ENCODE assay signal across 22 cellular contexts in the genomic region with DNA sequence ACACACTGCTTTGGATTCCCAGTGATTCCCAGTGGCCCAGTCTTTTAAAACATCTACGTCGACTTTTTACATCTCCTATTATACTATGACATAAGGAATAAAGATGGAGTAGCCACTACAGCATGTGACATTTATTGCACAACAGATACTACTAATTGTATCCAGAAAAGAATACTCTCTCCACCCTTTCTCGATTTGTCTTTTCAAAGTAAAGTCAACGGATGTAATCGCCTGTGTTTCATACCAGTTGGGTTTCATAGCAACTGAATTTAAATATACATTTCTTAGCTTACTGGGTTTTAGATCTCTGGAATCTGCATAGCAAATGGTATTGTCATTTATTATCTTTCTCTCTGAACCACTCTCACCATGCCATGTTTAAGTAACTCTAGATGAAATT.
DNase-seq lines count a peak whose midpoint lies in the region; ATAC-seq and TF ChIP-seq lines count a peak whose summit lies in the region.
"Had no signal": no experiment of that assay in that cellular context is flagged by ENCODE, and none has a peak within 500 bp of the region (broad histone marks: within the 10 kb centered on the region; RNA-seq: fewer than 3 reads in every experiment).

No MANE protein-coding gene starts in this region.

- H2BK120ac ChIP-seq in IMR-90 (ENCODE audit: low read depth, low read length) (no peak overlapping the region), trophoblast cell (ENCODE audit: insufficient read depth, low read length, poor library complexity) (no peak overlapping the region)

- no peak overlapping the region for H2BK12ac ChIP-seq in trophoblast cell (ENCODE audit: low read length)

- no CpG with 5 or more reads among the region's 5 CpGs for WGBS in IMR-90 (ENCODE audit: extremely low coverage in 2 of 2, insufficient read length in 1 of 2), 2 experiments
- WGBS in trophoblast cell (ENCODE audit: extremely low coverage, insufficient coverage, insufficient read length), result no CpG with 5 or more reads among the region's 5 CpGs

- H2AFZ ChIP-seq in IMR-90 (replicated peaks; ENCODE audit: low read length, poor library complexity) (no peak overlapping the region), trophoblast cell (ENCODE audit: insufficient read depth, low read length, poor library complexity) (no peak overlapping the region)
- H2AFZ ChIP-seq: GM23338 had no signal

- H3K36me3 ChIP-seq in IMR-90 (ENCODE audit: control insufficient read depth, insufficient read depth, low read length) (no peaks in the 10 kb centered on the region), adipocyte (ENCODE audit: control insufficient read depth, insufficient read depth, low read length, severe bottlenecking) (no peaks in the 10 kb centered on the region), trophoblast cell (ENCODE audit: control insufficient read depth in 1 of 2, insufficient read depth in 2 of 2, low read length in 2 of 2) (no peaks in the 10 kb centered on the region)

- no peak overlapping the region for H4K91ac ChIP-seq in IMR-90 (ENCODE audit: insufficient read depth, low read depth, low read length)
- no peak overlapping the region for H4K91ac ChIP-seq in trophoblast cell (ENCODE audit: low read depth, low read length)

- no peak overlapping the region for H4K12ac ChIP-seq in trophoblast cell (ENCODE audit: low read depth, low read length)

- no peak overlapping the region for H4K5ac ChIP-seq in IMR-90 (ENCODE audit: low read depth, low read length)

- H3K23ac ChIP-seq in IMR-90 (ENCODE audit: low read depth, low read length) (no peak overlapping the region), trophoblast cell (ENCODE audit: low read length) (no peak overlapping the region)

- H3K4me3 ChIP-seq in IMR-90 (ENCODE audit: insufficient read depth, low read depth, low read length), result no peak overlapping the region
- no peak overlapping the region for H3K4me3 ChIP-seq in adipocyte (ENCODE audit: low read length)
- no peak overlapping the region for H3K4me3 ChIP-seq in trophoblast cell (ENCODE audit: low read depth, low read length)
- H3K4me3 ChIP-seq: GM23338 had no signal

- H4K8ac ChIP-seq in IMR-90 (ENCODE audit: low read depth in 2 of 2, low read length in 2 of 2) (no peak overlapping the region), trophoblast cell (ENCODE audit: low read depth, low read length) (no peak overlapping the region)

- intact Hi-C loops in IMR-90 (cut with micrococcal nuclease), result no loop called here

- H3K14ac ChIP-seq in IMR-90 (replicated peaks; ENCODE audit: low read depth, low read length), result no peak overlapping the region
- no peak overlapping the region for H3K14ac ChIP-seq in trophoblast cell (ENCODE audit: low read length)

- H3K9me3 ChIP-seq in IMR-90 (ENCODE audit: control insufficient read depth, insufficient read depth, low read length) (no peaks in the 10 kb centered on the region), adipocyte (ENCODE audit: control insufficient read depth, low read length) (no peaks in the 10 kb centered on the region), trophoblast cell (ENCODE audit: insufficient read depth, low read depth, low read length) (no peaks in the 10 kb centered on the region)

- POLR2A ChIA-PET in IMR-90 (lab: Charles Lee; ENCODE audit: unreplicated experiment), result no interaction called here

- no peak overlapping the region for H3K4ac ChIP-seq in IMR-90 (ENCODE audit: low read depth, low read length)
- no peak overlapping the region for H3K4ac ChIP-seq in trophoblast cell (ENCODE audit: low read depth, low read length)

- H2BK15ac ChIP-seq in IMR-90 (ENCODE audit: low read depth, low read length), result no peak overlapping the region

- no peaks in the 10 kb centered on the region for H3K4me1 ChIP-seq in IMR-90 (ENCODE audit: control insufficient read depth, insufficient read depth, low read length)
- H3K4me1 ChIP-seq in adipocyte (ENCODE audit: control insufficient read depth, insufficient read depth, low read length), result peaks cover 17% of the 10 kb centered on the region
- no peaks in the 10 kb centered on the region for H3K4me1 ChIP-seq in trophoblast cell (ENCODE audit: control insufficient read depth in 1 of 2, insufficient read depth in 2 of 2, low read length in 2 of 2)

- H3K4me2 ChIP-seq in IMR-90 (ENCODE audit: low read depth, low read length) (no peak overlapping the region), trophoblast cell (ENCODE audit: low read length) (no peak overlapping the region)
- H3K4me2 ChIP-seq: GM23338 had no signal

- no peaks in the 10 kb centered on the region for H3K9me1 ChIP-seq in IMR-90 (ENCODE audit: insufficient read depth, low read length)

- H4K20me1 ChIP-seq in IMR-90 (ENCODE audit: insufficient read depth, low read length), result no peaks in the 10 kb centered on the region

- H3K18ac ChIP-seq in IMR-90 (ENCODE audit: low read depth, low read length), result no peak overlapping the region
- H3K18ac ChIP-seq in trophoblast cell (ENCODE audit: low read length), result no peak overlapping the region

- no TSS peak for BruUV-seq in IMR-90 (replicated peaks; lab: Mats Ljungman, UMichigan)

- H3K27ac ChIP-seq in IMR-90 (ENCODE audit: insufficient read depth, low read length), result no peak overlapping the region
- H3K27ac ChIP-seq in trophoblast cell (ENCODE audit: low read depth, low read length), result no peak overlapping the region

- CTCF ChIA-PET in IMR-90 (lab: Yijun Ruan, JAX), result no interaction called here

- H3K79me1 ChIP-seq in IMR-90 (ENCODE audit: low read depth in 1 of 2, low read length in 2 of 2), result no peaks in the 10 kb centered on the region
- no peaks in the 10 kb centered on the region for H3K79me1 ChIP-seq in trophoblast cell (ENCODE audit: low read length)

- TF ChIP-seq RAD21 in IMR-90 (IDR thresholded peaks at IDR 0.05; ENCODE audit: low read length), result no peak

- H2BK20ac ChIP-seq in IMR-90 (ENCODE audit: low read depth, low read length), result no peak overlapping the region

- dilution Hi-C loops in IMR-90 (cut with HindIII; ENCODE audit: low sequenced_read_pairs, unreplicated experiment), result no loop called here

- TF ChIP-seq CTCF in IMR-90 (conservative IDR thresholded peaks at IDR 0.05; ENCODE audit: low read depth, low read length), result no peak

- 0 out of 2 replicates have a peak, but pooled peaks cover 2% of the 10 kb centered on the region for H3K27me3 ChIP-seq in IMR-90 (ENCODE audit: control insufficient read depth, insufficient read depth, low read length)
- H3K27me3 ChIP-seq in adipocyte (replicated peaks; ENCODE audit: control insufficient read depth, insufficient read depth, low read length), result no peaks in the 10 kb centered on the region
- H3K27me3 ChIP-seq in trophoblast cell (ENCODE audit: insufficient read depth, low read length), result no peaks in the 10 kb centered on the region

- no peak for TF ChIP-seq POLR2A in IMR-90 (IDR thresholded peaks at IDR 0.05; ENCODE audit: low read depth, low read length)

- H3K56ac ChIP-seq in IMR-90 (ENCODE audit: extremely low read depth, insufficient read depth, low read length), result no peak overlapping the region

- no peak for ATAC-seq in IMR-90 (ENCODE audit: low read depth)
- ATAC-seq in HG03378 (IDR thresholded peaks at IDR 0.05; ENCODE audit: unreplicated experiment), result no peak
- ATAC-seq: GM23338, PC-3 had no signal

- H2BK5ac ChIP-seq in IMR-90 (ENCODE audit: low read depth, low read length, poor library complexity, severe bottlenecking), result no peak overlapping the region
- H2BK5ac ChIP-seq in trophoblast cell (ENCODE audit: low read depth, low read length, poor library complexity), result no peak overlapping the region

- H3K9ac ChIP-seq in IMR-90 (ENCODE audit: low read depth, low read length), result no peak overlapping the region
- no peak overlapping the region for H3K9ac ChIP-seq in adipocyte (ENCODE audit: low read length)
- H3K9ac ChIP-seq in trophoblast cell (ENCODE audit: low read length), result no peak overlapping the region

- DNase-seq in IMR-90 (no peak), adipocyte (ENCODE audit: low read depth) (peak; percentile 80), fibroblast of the conjunctiva (ENCODE audit: low read depth) (peak; percentile 50), trophoblast cell (peak; percentile 7 to 85), NOMO-1 (lab: John Stamatoyannopoulos, UW; ENCODE audit: unreplicated experiment in 2 of 2) (no peak)
- DNase-seq in activated T-cell treated with anti-CD3 and anti-CD28 coated beads, Interleukin-2, amount 50 U/mL, for 48 hours, result no peak
- DNase-seq: CD4-positive, CD25-positive, alpha-beta regulatory T cell; DMS153; GF-D8; HCEC 1CT; KG1; NCI-H1436; NCI-H2029; NCI-H2171; NCI-H446; NCI-H82; PC-3; RPMI8226; SHP77 treated with DMSO at 0.1 percent for 48 hours; T-helper 1 cell had no signal

- no peak overlapping the region for H2AK5ac ChIP-seq in IMR-90 (ENCODE audit: low read depth, low read length)
- no peak overlapping the region for H2AK5ac ChIP-seq in trophoblast cell (ENCODE audit: low read length)

- H3K79me2 ChIP-seq in trophoblast cell (ENCODE audit: control insufficient read depth, insufficient read depth, low read length, poor library complexity), result no peaks in the 10 kb centered on the region

- in situ Hi-C loops in IMR-90 (cut with MboI; ENCODE audit: low sequenced_read_pairs), result no loop called here

- no peak overlapping the region for H2AK9ac ChIP-seq in IMR-90 (replicated peaks; ENCODE audit: low read depth, low read length, poor library complexity)

TF ChIP-seq in IMR-90, 13 proteins besides CTCF, POLR2A, EP300 and RAD21:
- TF ChIP-seq MXI1 (IDR thresholded peaks at IDR 0.05; ENCODE audit: borderline replicate concordance, low read depth, low read length), result no peak
- TF ChIP-seq CEBPB (IDR thresholded peaks at IDR 0.05; ENCODE audit: low read depth, low read length), result peak; percentile 58
- TF ChIP-seq FOS (IDR thresholded peaks at IDR 0.05; ENCODE audit: low read depth, low read length), result no peak
- TF ChIP-seq SMC3 (IDR thresholded peaks at IDR 0.05; ENCODE audit: low read depth, low read length), result no peak
- TF ChIP-seq, protein P1, sequence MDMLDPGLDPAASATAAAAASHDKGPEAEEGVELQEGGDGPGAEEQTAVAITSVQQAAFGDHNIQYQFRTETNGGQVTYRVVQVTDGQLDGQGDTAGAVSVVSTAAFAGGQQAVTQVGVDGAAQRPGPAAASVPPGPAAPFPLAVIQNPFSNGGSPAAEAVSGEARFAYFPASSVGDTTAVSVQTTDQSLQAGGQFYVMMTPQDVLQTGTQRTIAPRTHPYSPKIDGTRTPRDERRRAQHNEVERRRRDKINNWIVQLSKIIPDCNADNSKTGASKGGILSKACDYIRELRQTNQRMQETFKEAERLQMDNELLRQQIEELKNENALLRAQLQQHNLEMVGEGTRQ (IDR thresholded peaks at IDR 0.05; ENCODE audit: low read depth, low read length), result no peak

Comparison
In these comparisons a context has a peak if more than half of its experiments do, and no peak if none do; other contexts are left out.
1. DNase-seq: peak in adipocyte (single experiment), fibroblast of the conjunctiva (single experiment) and trophoblast cell (2 of 2); none in IMR-90 (single experiment), NOMO-1 (0 of 2) and activated T-cell treated with anti-CD3 and anti-CD28 coated beads, Interleukin-2, amount 50 U/mL, for 48 hours (0 of 2).